In genomic region chr6:113876654-113877053, GRCh38 we compare ENCODE assay signal across 26 cellular contexts. TPM values are rescaled to one million over a fixed set of nuclear protein-coding genes. Genes with fewer than 3 reads are reported as not detected.
A peak's percentile ranks its signal among the peaks of the same experiment; 100 is the strongest.
DNase-seq lines count a peak whose midpoint lies in the region; ATAC-seq and TF ChIP-seq lines count a peak whose summit lies in the region.
"Had no signal": no experiment of that assay in that cellular context is flagged by ENCODE, and none has a peak within 500 bp of the region (broad histone marks: within the 10 kb centered on the region; RNA-seq: fewer than 3 reads in every experiment).

No MANE protein-coding gene starts in this region.

- H3K27me3 Mint-ChIP-seq in natural killer cell treated with Interleukin-12 subunit alpha and Interleukin-12 subunit beta and Interleukin-15 and Interleukin-18, amount 100 ng/mL, for 72 hours = peaks cover 20 to 30% of the 10 kb centered on the region in 2 donors
- H3K27me3 Mint-ChIP-seq: memory B cell had no signal

- H3K4me3 Mint-ChIP-seq in natural killer cell treated with Interleukin-12 subunit alpha and Interleukin-12 subunit beta and Interleukin-15 and Interleukin-18, amount 100 ng/mL, for 72 hours = no peak overlapping the region
- H3K4me3 Mint-ChIP-seq: activated CD4-positive, alpha-beta T cell treated with anti-CD3 and anti-CD28 coated beads, Interleukin-2, amount 10 ng/mL, durations not matched to agents 24 days and 14 days; activated T-cell treated with anti-CD3 and anti-CD28 coated beads, Interleukin-2, amount 50 U/mL, for 4 hours; memory B cell had no signal

- H3K36me3 Mint-ChIP-seq in natural killer cell treated with Interleukin-12 subunit alpha and Interleukin-12 subunit beta and Interleukin-15 and Interleukin-18, amount 100 ng/mL, for 72 hours = no peaks in the 10 kb centered on the region
- H3K36me3 Mint-ChIP-seq: memory B cell had no signal

- no peaks in the 10 kb centered on the region for H3K9me3 ChIP-seq in liver (ENCODE audit: control insufficient read depth in 4 of 4, low read length in 3 of 4)
- H3K9me3 ChIP-seq: BLaER1, body of pancreas, Caco-2, heart right ventricle, neutrophil had no signal

- H3K27ac Mint-ChIP-seq in natural killer cell treated with Interleukin-12 subunit alpha and Interleukin-12 subunit beta and Interleukin-15 and Interleukin-18, amount 100 ng/mL, for 72 hours = no peak overlapping the region
- H3K27ac Mint-ChIP-seq: activated CD4-positive, alpha-beta T cell treated with anti-CD3 and anti-CD28 coated beads, Interleukin-2, amount 10 ng/mL, durations not matched to agents 24 days and 14 days; memory B cell had no signal

- H3K4me1 ChIP-seq in liver (ENCODE audit: control insufficient read depth in 4 of 4, insufficient read depth in 4 of 4, low read length in 3 of 4) = peaks cover 0 to 8% (median under 1%) of the 10 kb centered on the region in 4 donors

- WGBS in liver = 75% methylated on average over 1 of the region's 1 CpG

- no peak for ATAC-seq in GM19328 (IDR thresholded peaks at IDR 0.05; ENCODE audit: unreplicated experiment)
- ATAC-seq in GM21529 (IDR thresholded peaks at IDR 0.05; ENCODE audit: unreplicated experiment) = no peak
- ATAC-seq in natural killer cell treated with Interleukin-12 subunit alpha and Interleukin-12 subunit beta and Interleukin-15 and Interleukin-18, amount 100 ng/mL, for 72 hours = no peak
- ATAC-seq: activated T-cell treated with anti-CD3 and anti-CD28 coated beads, Interleukin-2, amount 50 U/mL, for 4 hours; body of pancreas; heart right ventricle; left cardiac atrium had no signal

- in situ Hi-C loops in GM13977 (cut with MboI; ENCODE audit: low pct_unique_long_range_greater_than_20kb, low sequenced_read_pairs, unreplicated experiment) = no loop called here
- in situ Hi-C loops in brain microvascular endothelial cell (cut with HindIII; ENCODE audit: low pct_ligation_motif_present, low sequenced_read_pairs) = loop anchor here (25.0 kb wide), 1 partner anchor 1089 kb away; no protein-coding TSS in a partner anchor

- DNase-seq in GM13977 (ENCODE audit: low spot score) (no peak), M059J (ENCODE audit: low read depth) (peak; percentile 45), brain microvascular endothelial cell (no peak), hypothalamus (lab: John Stamatoyannopoulos, UW) (no peak)
- DNase-seq in natural killer cell treated with Interleukin-12 subunit alpha and Interleukin-12 subunit beta and Interleukin-15 and Interleukin-18, amount 100 ng/mL, for 72 hours (ENCODE audit: low spot score) = no peak
- DNase-seq: activated CD4-positive, alpha-beta T cell treated with anti-CD3 and anti-CD28 coated beads, Interleukin-2, amount 10 ng/mL, durations not matched to agents 24 days and 14 days; activated naive CD4-positive, alpha-beta T cell; activated T-cell treated with anti-CD3 and anti-CD28 coated beads, Interleukin-2, amount 50 U/mL, for 4 hours; body of pancreas; Caco-2; foreskin fibroblast; GOT3; heart right ventricle; left cardiac atrium; MV-4-11; NCI-H1436 treated with DMSO at 0.1 percent for 48 hours; NCI-H2107; NCI-H446 treated with DMSO at 0.1 percent for 48 hours; NCI-H82; stimulated activated naive CD4-positive, alpha-beta T cell had no signal

- no peak for TF ChIP-seq RAD21 in liver (IDR thresholded peaks at IDR 0.05)

- H3K9ac ChIP-seq in liver (ENCODE audit: low read depth in 1 of 2, low read length in 2 of 2) = no peak overlapping the region
- H3K9ac ChIP-seq: BLaER1 had no signal

- H3K4me3 ChIP-seq in brain microvascular endothelial cell (ENCODE audit: low read depth, low read length) (no peak overlapping the region), liver (ENCODE audit: low read depth in 1 of 3, low read length in 3 of 3) (no peak overlapping the region)
- H3K4me3 ChIP-seq: BLaER1, body of pancreas, heart right ventricle had no signal

- no peaks in the 10 kb centered on the region for H3K9me3 Mint-ChIP-seq in natural killer cell treated with Interleukin-12 subunit alpha and Interleukin-12 subunit beta and Interleukin-15 and Interleukin-18, amount 100 ng/mL, for 72 hours
- H3K9me3 Mint-ChIP-seq: activated CD4-positive, alpha-beta T cell treated with anti-CD3 and anti-CD28 coated beads, Interleukin-2, amount 10 ng/mL, durations not matched to agents 24 days and 14 days; activated T-cell treated with anti-CD3 and anti-CD28 coated beads, Interleukin-2, amount 50 U/mL, for 4 hours; memory B cell had no signal

- H3K4me1 Mint-ChIP-seq in natural killer cell treated with Interleukin-12 subunit alpha and Interleukin-12 subunit beta and Interleukin-15 and Interleukin-18, amount 100 ng/mL, for 72 hours (ENCODE audit: low read depth in 2 of 2) = peaks cover 0 to 9% of the 10 kb centered on the region in 2 donors

- H3K27me3 ChIP-seq in brain microvascular endothelial cell (replicated peaks) = no peaks in the 10 kb centered on the region
- H3K27me3 ChIP-seq in liver (ENCODE audit: control insufficient read depth in 4 of 4, insufficient read depth in 4 of 4, low read length in 3 of 4) = no peaks in the 10 kb centered on the region
- H3K27me3 ChIP-seq: BLaER1, body of pancreas, heart right ventricle, neutrophil had no signal

- H3K27ac ChIP-seq in brain microvascular endothelial cell (no peak overlapping the region), liver (ENCODE audit: low read depth in 1 of 2, low read length in 2 of 2) (no peak overlapping the region)
- H3K27ac ChIP-seq: BLaER1, body of pancreas, heart right ventricle, neutrophil had no signal

- H3K36me3 ChIP-seq in brain microvascular endothelial cell (replicated peaks) = no peaks in the 10 kb centered on the region
- no peaks in the 10 kb centered on the region for H3K36me3 ChIP-seq in liver (ENCODE audit: control insufficient read depth in 4 of 4, insufficient read depth in 3 of 4, low read depth in 1 of 4, low read length in 3 of 4)
- H3K36me3 ChIP-seq: BLaER1, heart right ventricle, neutrophil had no signal

- TF ChIP-seq CTCF in GM13977 (IDR thresholded peaks at IDR 0.05; ENCODE audit: extremely low read depth, insufficient read depth, missing control alignments) (peak; percentile 6), brain microvascular endothelial cell (IDR thresholded peaks at IDR 0.05; ENCODE audit: low read depth, low read length, missing control alignments) (peak; percentile 33), liver (IDR thresholded peaks at IDR 0.05; ENCODE audit: low read depth, low read length, missing input control) (no peak)

TF ChIP-seq in liver, 16 proteins besides CTCF, POLR2A, EP300 and RAD21:
- TF ChIP-seq YY1 (IDR thresholded peaks at IDR 0.05) = peak; percentile 23
- no peak for TF ChIP-seq SP1 (IDR thresholded peaks at IDR 0.05)
TF ChIP-seq in liver: peak in this region for 1.

RNA-seq across cellular contexts. Expression of gene MARCKS, which starts 19.5 kb away (rescaled TPM):
- 115 and 184 TPM in 2 replicates for total RNA-seq in M059J (2014; rRNA removed; shearing (Covaris generic))
- 10 to 100 TPM in 1 of 2 donors, 1 to 10 TPM in 1; 3.6 to 31.6 TPM for total RNA-seq in liver
- 1 to 10 TPM; 5.1 to 6.6 TPM for polyA plus RNA-seq in liver
- 1 to 10 TPM in 1 of 2 donors, under 1 TPM in 1; 0.74 to 1.1 TPM for total RNA-seq in natural killer cell treated with Interleukin-12 subunit alpha and Interleukin-12 subunit beta and Interleukin-15 and Interleukin-18, amount 100 ng/mL, for 72 hours
